Comparison of ENCODE assay signal across 15 cellular contexts in genomic region chr4:150582101-150582565, GRCh38. TPM values are rescaled to one million over a fixed set of nuclear protein-coding genes. Genes with fewer than 3 reads are reported as not detected.
A peak's percentile ranks its signal among the peaks of the same experiment; 100 is the strongest.
DNase-seq lines count a peak whose midpoint lies in the region; ATAC-seq and TF ChIP-seq lines count a peak whose summit lies in the region.
"Had no signal": no experiment of that assay in that cellular context is flagged by ENCODE, and none has a peak within 500 bp of the region (broad histone marks: within the 10 kb centered on the region; RNA-seq: fewer than 3 reads in every experiment).

MAB21L2 (plus strand) TSS chr4:150582151; CDS start chr4:150583030, 879 bp downstream.

- no peak within 1 kb of the TSS for H2AFZ ChIP-seq in Karpas-422 (ENCODE audit: low read length)

- intact Hi-C loops in ascending aorta (cut with DNase I) (loop anchor here (5.0 kb wide), 1 partner anchor 285 kb away; no protein-coding TSS in a partner anchor), psoas muscle (cut with DNase I) (no loop called here)

- WGBS in iPS DF 6.9 (ENCODE audit: insufficient coverage, insufficient read length) = no CpG with 5 or more reads among the region's 19 CpGs
- 76 to 86% (median 81%) methylated on average over 19 of the region's 19 CpGs for WGBS in psoas muscle, 3 donors

- H3K4me2 ChIP-seq in Karpas-422 (ENCODE audit: low read depth, low read length, poor library complexity, severe bottlenecking) = no peak within 1 kb of the TSS

- H3K4me3 ChIP-seq in AG10803 (ENCODE audit: low read length) (peak within 1 kb of the TSS; percentile 55), ascending aorta (peak within 1 kb of the TSS; percentile 18 to 51), iPS DF 6.9 (ENCODE audit: low read length) (peak within 1 kb of the TSS; percentile 28; the same call in 1 of the 2 replicates), psoas muscle (peak within 1 kb of the TSS; percentile 46), Karpas-422 (ENCODE audit: low read length) (no peak within 1 kb of the TSS)

- no peak for TF ChIP-seq CTCF in AG10803 (conservative IDR thresholded peaks at IDR 0.05; ENCODE audit: low read length)
- no peak for TF ChIP-seq CTCF in ascending aorta (IDR thresholded peaks at IDR 0.05)
- no peak for TF ChIP-seq CTCF in psoas muscle (IDR thresholded peaks at IDR 0.05)

- H3K9me2 ChIP-seq in Karpas-422 (replicated peaks; ENCODE audit: insufficient read depth, low read length) = no peaks in the 10 kb centered on the region

- ATAC-seq in psoas muscle (no peak), GM19463 (IDR thresholded peaks at IDR 0.05; ENCODE audit: unreplicated experiment) (no peak)
- ATAC-seq: activated CD4-positive, alpha-beta T cell treated with anti-CD3 and anti-CD28 coated beads for 36 hours had no signal

- H3K27ac ChIP-seq in ascending aorta (no peak within 1 kb of the TSS), iPS DF 6.9 (ENCODE audit: low read length) (no peak within 1 kb of the TSS), psoas muscle (no peak within 1 kb of the TSS), Karpas-422 (ENCODE audit: low read length) (no peak within 1 kb of the TSS)

- H3K36me3 ChIP-seq in ascending aorta = no peaks in the 10 kb centered on the region
- no peaks in the 10 kb centered on the region for H3K36me3 ChIP-seq in iPS DF 6.9 (ENCODE audit: control insufficient read depth, insufficient read depth, low read length)
- H3K36me3 ChIP-seq in psoas muscle (ENCODE audit: insufficient read depth in 1 of 2, low read depth in 1 of 2) = no peaks in the 10 kb centered on the region
- no peaks in the 10 kb centered on the region; the same call in 1 of the 2 replicates for H3K36me3 ChIP-seq in Karpas-422 (ENCODE audit: insufficient read depth, low read length)

- no peaks in the 10 kb centered on the region for H3K4me1 ChIP-seq in ascending aorta
- peaks cover 3% of the 10 kb centered on the region; the same call in 1 of the 2 replicates for H3K4me1 ChIP-seq in iPS DF 6.9 (ENCODE audit: control insufficient read depth, insufficient read depth, low read length)
- no peaks in the 10 kb centered on the region for H3K4me1 ChIP-seq in psoas muscle
- H3K4me1 ChIP-seq in Karpas-422 (ENCODE audit: low read length) = no peaks in the 10 kb centered on the region

- H3K9me3 ChIP-seq in ascending aorta (no peaks in the 10 kb centered on the region), iPS DF 6.9 (ENCODE audit: control insufficient read depth, insufficient read depth, low read length) (no peaks in the 10 kb centered on the region), psoas muscle (no peaks in the 10 kb centered on the region), Karpas-422 (ENCODE audit: low read length) (no peaks in the 10 kb centered on the region; the same call in 1 of the 2 replicates)

- H4K20me1 ChIP-seq in Karpas-422 (ENCODE audit: insufficient read depth, low read depth, low read length) = no peaks in the 10 kb centered on the region

- no peak within 1 kb of the TSS for H3K9ac ChIP-seq in Karpas-422 (ENCODE audit: low read length)

- peaks cover 10% of the 10 kb centered on the region; the same call in 1 of the 2 replicates for H3K79me2 ChIP-seq in Karpas-422 (ENCODE audit: low read length)

- no peak for DNase-seq in AG10803 (ENCODE audit: low read depth)
- no peak for DNase-seq in ascending aorta (ENCODE audit: low spot score in 2 of 2)
- no peak for DNase-seq in iPS DF 6.9 (ENCODE audit: low read depth, low spot score)
- DNase-seq in psoas muscle = no peak
- DNase-seq in NCI-H1048 (lab: John Stamatoyannopoulos, UW) = no peak
- DNase-seq in foreskin melanocyte = no peak
- no peak for DNase-seq in Karpas-422
- DNase-seq: activated CD4-positive, alpha-beta T cell treated with anti-CD3 and anti-CD28 coated beads for 36 hours; activated naive CD4-positive, alpha-beta T cell; C1 segment of cervical spinal cord; naive B cell; NCI-H2107; RPMI8226 had no signal

- H3K27me3 ChIP-seq in ascending aorta = no peaks in the 10 kb centered on the region
- peaks cover 21% of the 10 kb centered on the region for H3K27me3 ChIP-seq in iPS DF 6.9 (ENCODE audit: control insufficient read depth, insufficient read depth, low read length)
- no peaks in the 10 kb centered on the region for H3K27me3 ChIP-seq in psoas muscle (ENCODE audit: insufficient read depth in 3 of 3, low read length in 2 of 3)
- no peaks in the 10 kb centered on the region for H3K27me3 ChIP-seq in Karpas-422 (ENCODE audit: low read length)

RNA-seq across cellular contexts. Expression of gene MAB21L2, which starts in this region (rescaled TPM):
- total RNA-seq in ascending aorta (not detected), psoas muscle (not detected)
- polyA plus RNA-seq in psoas muscle = under 1 TPM in 2 of 3 donors, not detected in 1; 0.01 to 0.03 TPM
- not detected in 2 replicates for total RNA-seq in Karpas-422 (2014; rRNA removed; shearing (Covaris generic); ENCODE audit: low replicate concordance)
- total RNA-seq: activated CD4-positive, alpha-beta T cell treated with anti-CD3 and anti-CD28 coated beads for 36 hours; HT1080 had no signal
